ENCODE assay signal across 23 cellular contexts in the genomic region with DNA sequence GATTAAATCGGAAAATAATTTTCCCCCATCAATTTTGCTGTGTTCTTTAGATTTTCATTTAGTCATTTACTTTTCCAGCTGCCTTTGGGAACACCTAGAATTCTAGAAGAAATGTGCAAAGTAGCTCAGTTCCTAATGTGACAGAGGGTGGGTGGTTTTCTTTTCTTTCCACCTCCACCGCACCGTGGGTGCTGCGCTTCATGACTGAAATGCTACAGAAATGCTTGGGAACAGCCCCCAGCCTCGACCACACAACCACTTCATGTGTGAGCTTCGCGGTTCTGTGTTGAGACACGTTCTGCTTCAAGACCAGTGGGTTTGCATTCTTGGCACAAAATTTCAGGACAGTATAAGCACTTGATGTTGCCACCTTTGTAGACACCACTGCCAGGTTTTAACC.
"Had no signal": no experiment of that assay in that cellular context is flagged by ENCODE, and none has a peak within 500 bp of the region (broad histone marks: within the 10 kb centered on the region; RNA-seq: fewer than 3 reads in every experiment).

No MANE protein-coding gene starts in this region.

- H3K9me3 ChIP-seq: left lung, lower lobe of right lung, right lobe of liver, stomach, testis, thyroid gland, transverse colon, upper lobe of left lung, vagina had no signal

- DNase-seq: immature natural killer cell; kidney; left colon; left lung; lower lobe of right lung; mammary epithelial cell; mesenchymal stem cell; naive thymus-derived CD8-positive, alpha-beta T cell; occipital lobe; right lobe of liver; stimulated activated CD4-positive, alpha-beta T cell treated with anti-CD3 and anti-CD28 coated beads, Interleukin-15, amount 100 ng/mL, for 24 hours; stimulated activated CD4-positive, alpha-beta T cell treated with anti-CD3 and anti-CD28 coated beads, Interleukin-2, amount 100 ng/mL, for 24 hours; stimulated activated CD4-positive, alpha-beta T cell treated with anti-CD3 and anti-CD28 coated beads, Interleukin-4, amount 100 ng/mL, for 1 hour; stimulated activated naive B cell treated with anti-CD40 and anti-IgM and Interleukin-4, amounts not matched to agents 10 μg/mL and 1 μg/mL and 100 μg/mL, for 72 hours; stimulated activated naive CD8-positive, alpha-beta T cell treated with anti-CD3 and anti-CD28 coated beads, Interleukin-15, Interleukin-2, amounts not matched to agents 100 U/mL and 50 U/mL, for 24 hours; stomach; testis; thyroid gland; transverse colon; upper lobe of left lung had no signal

- H3K4me1 ChIP-seq: left lung, lower lobe of right lung, parathyroid adenoma, right lobe of liver, stomach, testis, thyroid gland, transverse colon, upper lobe of left lung, vagina had no signal

- ATAC-seq: left colon; left lung; lower lobe of right lung; naive thymus-derived CD8-positive, alpha-beta T cell; stimulated activated naive B cell treated with anti-CD40 and anti-IgM and Interleukin-4, amounts not matched to agents 10 μg/mL and 1 μg/mL and 100 μg/mL, for 72 hours; stimulated activated naive CD8-positive, alpha-beta T cell treated with anti-CD3 and anti-CD28 coated beads, Interleukin-15, Interleukin-2, amounts not matched to agents 100 U/mL and 50 U/mL, for 24 hours had no signal

- H3K27ac ChIP-seq: left lung, lower lobe of right lung, parathyroid adenoma, right lobe of liver, stomach, testis, thyroid gland, transverse colon, upper lobe of left lung, vagina had no signal

- H3K36me3 ChIP-seq: right lobe of liver, thyroid gland, transverse colon, vagina had no signal

- H3K4me3 ChIP-seq: left lung, lower lobe of right lung, right lobe of liver, smooth muscle cell, stomach, testis, thyroid gland, transverse colon, upper lobe of left lung, vagina had no signal

- H3K27me3 ChIP-seq: left lung, right lobe of liver, stomach, testis, thyroid gland, transverse colon, upper lobe of left lung, vagina had no signal
